ENCODE assay signal across 8 cellular contexts in genomic region chr1:111619635-111620411, GRCh38. TPM values are rescaled to one million over a fixed set of nuclear protein-coding genes. Genes with fewer than 3 reads are reported as not detected.
DNase-seq lines count a peak whose midpoint lies in the region; ATAC-seq and TF ChIP-seq lines count a peak whose summit lies in the region.

TSS of gene RAP1A (plus strand) at chr1:111619789. CDS start at chr1:111691361, 71,572 bp downstream.

- BruUV-seq in OCI-LY7 (replicated peaks; lab: Mats Ljungman, UMichigan), result no TSS peak

- peaks cover 24% of the 10 kb centered on the region for H3K36me3 ChIP-seq in OCI-LY7 (ENCODE audit: insufficient read depth, low read length)

- no peaks in the 10 kb centered on the region for H3K36me3 Mint-ChIP-seq in IgD-negative memory B cell

- peak within 1 kb of the TSS; percentile 94 for H3K4me3 ChIP-seq in OCI-LY7 (ENCODE audit: low read depth, low read length, poor library complexity, severe bottlenecking)

- H3K27ac Mint-ChIP-seq in IgD-negative memory B cell, result peak within 1 kb of the TSS; percentile 91 to 95 (median 93)

- H3K4me1 Mint-ChIP-seq in IgD-negative memory B cell, result peaks cover 52 to 71% (median 69%) of the 10 kb centered on the region in 3 donors

- peaks cover 79% of the 10 kb centered on the region for H3K4me1 ChIP-seq in OCI-LY7 (ENCODE audit: insufficient read depth, low read length, poor library complexity, severe bottlenecking)

- peak within 1 kb of the TSS; percentile 53 for H3K27ac ChIP-seq in OCI-LY7 (ENCODE audit: low read depth, low read length, poor library complexity, severe bottlenecking)

- H3K27me3 Mint-ChIP-seq in IgD-negative memory B cell, result no peaks in the 10 kb centered on the region

- intact Hi-C loops in OCI-LY7 (cut with micrococcal nuclease; ENCODE audit: unreplicated experiment), result loop anchor here (10.0 kb wide), 3 partner anchors 135 to 745 kb away; partner anchors contain the start of genes CD53 and DDX20

- peak; percentile 93 for DNase-seq in COLO829 (ENCODE audit: low spot score)
- DNase-seq in OCI-LY7 (ENCODE audit: low spot score), result peak; percentile 92
- peak; percentile 97 for DNase-seq in activated T-cell treated with anti-CD3 and anti-CD28 coated beads for 4 hours
- peak; percentile 95 for DNase-seq in epidermal melanocyte (ENCODE audit: insufficient read length, low spot score)
- DNase-seq in middle frontal gyrus (ENCODE audit: extremely low spot score, low spot score), result peak; percentile 81
- DNase-seq in stimulated activated CD8-positive, alpha-beta memory T cell treated with anti-CD3 and anti-CD28 coated beads, Interleukin-15, amount 100 ng/mL, for 48 hours (ENCODE audit: low read depth in 2 of 2), result peak; percentile 91 to 92

- H3K9me3 Mint-ChIP-seq in IgD-negative memory B cell, result no peaks in the 10 kb centered on the region

- no peak for TF ChIP-seq CTCF in OCI-LY7 (conservative IDR thresholded peaks at IDR 0.05; ENCODE audit: low read length)

- CTCF ChIA-PET in OCI-LY7 (lab: Charles Lee; ENCODE audit: unreplicated experiment), result interaction anchor here (0.6 to 1.0 kb wide), 4 partner anchors 19 to 141 kb away, joined by 3 to 6 read pairs (median 4); no protein-coding TSS in a partner anchor

- H3K9me3 ChIP-seq in OCI-LY7 (ENCODE audit: low read length), result no peaks in the 10 kb centered on the region

- H3K79me2 ChIP-seq in OCI-LY7 (ENCODE audit: insufficient read depth, low read depth, low read length), result peaks cover 50% of the 10 kb centered on the region

- H3K9me2 ChIP-seq in OCI-LY7 (ENCODE audit: insufficient read depth, low read length), result no peaks in the 10 kb centered on the region

- ATAC-seq in GM21447 (IDR thresholded peaks at IDR 0.05; ENCODE audit: unreplicated experiment), result peak; percentile 39

- POLR2A ChIA-PET in OCI-LY7 (lab: Charles Lee), result interaction anchor here (0.6 to 6.3 kb wide), 14 partner anchors 8 to 985 kb away, joined by 3 to 93 read pairs (median 4); no protein-coding TSS in a partner anchor

- H2AFZ ChIP-seq in OCI-LY7 (ENCODE audit: low read length), result peak within 1 kb of the TSS; percentile 74; the same call in 1 of the 2 replicates

- peak within 1 kb of the TSS; percentile 94 to 98 (median 97) for H3K4me3 Mint-ChIP-seq in IgD-negative memory B cell

- H4K20me1 ChIP-seq in OCI-LY7 (ENCODE audit: insufficient read depth, low read length), result peaks cover 21% of the 10 kb centered on the region; the same call in 1 of the 2 replicates

- peak within 1 kb of the TSS; percentile 79 for H3K4me2 ChIP-seq in OCI-LY7 (ENCODE audit: low read length)

RNA-seq across cellular contexts. Expression of gene RAP1A, which starts in this region (rescaled TPM):
- 44.9 TPM for polyA plus RNA-seq in IgD-negative memory B cell
- 8.5 and 10.4 TPM in 2 replicates for total RNA-seq in OCI-LY7 (2014; rRNA removed; shearing (Covaris generic))
- 72.0 and 86.3 TPM in 2 replicates for total RNA-seq in OCI-LY7 (2022)

Comparison
In these comparisons a context has a peak if more than half of its experiments do, and no peak if none do; other contexts are left out.
1. Peak in every context shown above with its lines: DNase-seq, ATAC-seq, H3K4me3 ChIP-seq and H3K27ac ChIP-seq.